ENCODE assay signal across 33 cellular contexts in genomic region chr6:139007428-139007827, GRCh38.
"Had no signal": no experiment of that assay in that cellular context is flagged by ENCODE, and none has a peak within 500 bp of the region (broad histone marks: within the 10 kb centered on the region; RNA-seq: fewer than 3 reads in every experiment).

No MANE protein-coding gene starts in this region.

- DNase-seq: activated CD4-positive, alpha-beta T cell treated with anti-CD3 and anti-CD28 coated beads, Interleukin-2, amount 10 ng/mL, durations not matched to agents 24 days and 14 days; activated CD4-positive, alpha-beta T cell treated with anti-CD3 and anti-CD28 coated beads, Interleukin-2, amount 50 U/mL, for 4 hours; activated CD8-positive, alpha-beta T cell treated with anti-CD3 and anti-CD28 coated beads for 36 hours; activated effector memory CD4-positive, alpha-beta T cell treated with anti-CD3 and anti-CD28 coated beads, Interleukin-2, amount 50 U/mL, for 16 hours; activated naive CD4-positive, alpha-beta T cell; activated naive CD4-positive, alpha-beta T cell treated with anti-CD3 and anti-CD28 coated beads, Interleukin-2, amount 50 U/mL, for 16 hours; activated naive CD8-positive, alpha-beta T cell treated with anti-CD3 and anti-CD28 coated beads for 36 hours; activated T-cell treated with anti-CD3 and anti-CD28 coated beads, Interleukin-2, amount 50 U/mL, for 1 hour; activated T-cell treated with anti-CD3 and anti-CD28 coated beads, Interleukin-2, amount 50 U/mL, for 72 hours; amniotic stem cell; aorta; brain microvascular endothelial cell; NCI-H1105; NCI-H1417 treated with DMSO at 0.1 percent for 48 hours; NCI-H187 treated with DMSO at 0.1 percent for 48 hours; NCI-H2081; NCI-H2171 treated with DMSO at 0.1 percent for 48 hours; NCI-H2227 treated with DMSO at 0.1 percent for 48 hours; NCI-H446 treated with DMSO at 0.1 percent for 48 hours; NCI-H524; NCI-H69; PC-3; Peyer's patch; RPMI8226; SIG-M5; SW 1271; T-helper 1 cell; T-helper 2 cell; T-helper 9 cell; WERI-Rb-1 had no signal

- H3K4me1 Mint-ChIP-seq: activated CD4-positive, alpha-beta T cell treated with anti-CD3 and anti-CD28 coated beads, Interleukin-2, amount 10 ng/mL, durations not matched to agents 24 days and 14 days; activated naive CD8-positive, alpha-beta T cell treated with anti-CD3 and anti-CD28 coated beads for 36 hours; central memory CD8-positive, alpha-beta T cell had no signal

- H3K27me3 ChIP-seq: brain microvascular endothelial cell, Peyer's patch had no signal

- ATAC-seq: activated CD8-positive, alpha-beta T cell treated with anti-CD3 and anti-CD28 coated beads for 36 hours; activated T-cell treated with anti-CD3 and anti-CD28 coated beads, Interleukin-2, amount 50 U/mL, for 72 hours; activated T-helper 17 cell treated with anti-CD3 and anti-CD28 coated beads, Interleukin-2, amount 50 U/mL, for 72 hours; PC-3; SK-N-SH treated with all-trans-retinoic acid at 6 μM for 48 hours had no signal

- H3K4me3 ChIP-seq: Peyer's patch had no signal

- H3K36me3 Mint-ChIP-seq: activated naive CD8-positive, alpha-beta T cell treated with anti-CD3 and anti-CD28 coated beads for 36 hours had no signal

- H3K27ac ChIP-seq: brain microvascular endothelial cell, Peyer's patch, WERI-Rb-1 had no signal

- H3K9me3 ChIP-seq: Peyer's patch had no signal

- H3K27me3 Mint-ChIP-seq: activated CD8-positive, alpha-beta T cell treated with anti-CD3 and anti-CD28 coated beads for 36 hours; central memory CD8-positive, alpha-beta T cell had no signal

- H3K36me3 ChIP-seq: brain microvascular endothelial cell, Peyer's patch, WERI-Rb-1 had no signal

- H3K4me1 ChIP-seq: Peyer's patch had no signal

- H3K27ac Mint-ChIP-seq: activated CD4-positive, alpha-beta T cell treated with anti-CD3 and anti-CD28 coated beads, Interleukin-2, amount 10 ng/mL, durations not matched to agents 24 days and 14 days; activated CD8-positive, alpha-beta T cell treated with anti-CD3 and anti-CD28 coated beads for 36 hours; activated naive CD8-positive, alpha-beta T cell treated with anti-CD3 and anti-CD28 coated beads for 36 hours; activated T-cell treated with anti-CD3 and anti-CD28 coated beads, Interleukin-2, amount 50 U/mL, for 72 hours; activated T-helper 17 cell treated with anti-CD3 and anti-CD28 coated beads, Interleukin-2, amount 50 U/mL, for 72 hours had no signal

- H3K9me3 Mint-ChIP-seq: activated CD4-positive, alpha-beta T cell treated with anti-CD3 and anti-CD28 coated beads, Interleukin-2, amount 10 ng/mL, durations not matched to agents 24 days and 14 days; activated CD8-positive, alpha-beta T cell treated with anti-CD3 and anti-CD28 coated beads for 36 hours; activated naive CD8-positive, alpha-beta T cell treated with anti-CD3 and anti-CD28 coated beads for 36 hours; activated T-cell treated with anti-CD3 and anti-CD28 coated beads, Interleukin-2, amount 50 U/mL, for 72 hours; activated T-helper 17 cell treated with anti-CD3 and anti-CD28 coated beads, Interleukin-2, amount 50 U/mL, for 72 hours; central memory CD8-positive, alpha-beta T cell had no signal

- H3K4me3 Mint-ChIP-seq: activated CD4-positive, alpha-beta T cell treated with anti-CD3 and anti-CD28 coated beads, Interleukin-2, amount 10 ng/mL, durations not matched to agents 24 days and 14 days; activated CD8-positive, alpha-beta T cell treated with anti-CD3 and anti-CD28 coated beads for 36 hours; activated naive CD8-positive, alpha-beta T cell treated with anti-CD3 and anti-CD28 coated beads for 36 hours; activated T-cell treated with anti-CD3 and anti-CD28 coated beads, Interleukin-2, amount 50 U/mL, for 72 hours; activated T-helper 17 cell treated with anti-CD3 and anti-CD28 coated beads, Interleukin-2, amount 50 U/mL, for 72 hours; central memory CD8-positive, alpha-beta T cell had no signal
